In the genomic region with DNA sequence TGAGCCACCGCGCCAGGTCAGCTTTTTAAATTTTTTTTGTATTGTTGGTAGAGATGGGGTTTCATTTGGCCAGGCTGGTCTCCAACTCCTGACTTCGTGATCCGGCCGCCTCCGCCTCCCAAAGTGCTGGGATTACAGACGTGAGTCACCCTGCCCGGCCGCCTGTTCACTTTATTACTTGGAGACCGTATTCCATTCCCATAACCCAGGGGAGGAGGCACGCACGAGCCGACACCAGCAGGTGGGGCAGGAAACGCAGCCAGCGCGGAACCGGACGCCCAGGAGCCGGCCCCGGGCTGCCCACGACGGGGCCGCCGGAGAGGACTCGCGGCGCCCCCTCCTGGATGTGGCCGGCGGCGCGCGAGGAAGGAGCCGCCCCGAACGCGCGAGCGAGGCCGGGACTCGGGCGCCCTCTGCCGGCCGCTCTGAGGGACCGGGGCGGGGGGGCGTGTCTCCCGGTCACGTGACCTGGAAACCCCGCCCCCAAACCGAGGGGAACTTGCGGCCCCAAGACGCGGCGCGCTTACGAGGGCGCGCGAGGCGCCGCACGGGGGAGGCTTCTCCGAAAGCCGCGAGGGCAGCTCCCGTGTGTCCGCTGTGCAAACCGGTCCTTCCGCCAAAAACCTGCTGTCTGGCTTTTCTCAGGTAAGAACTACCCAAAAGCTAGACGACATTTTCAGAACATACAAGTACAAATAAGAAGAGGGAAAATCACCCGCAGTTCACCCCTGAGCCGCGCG, we compare ENCODE assay signal across 8 cellular contexts. TPM values are rescaled to one million over a fixed set of nuclear protein-coding genes. Genes with fewer than 3 reads are reported as not detected.
A peak's percentile ranks its signal among the peaks of the same experiment; 100 is the strongest.
DNase-seq lines count a peak whose midpoint lies in the region; ATAC-seq and TF ChIP-seq lines count a peak whose summit lies in the region.

No MANE protein-coding gene starts in this region.

- TF ChIP-seq POLR2A in GM10847 (IDR thresholded peaks at IDR 0.05; ENCODE audit: extremely low read depth, insufficient read length), result peak; percentile 20
- TF ChIP-seq POLR2A in vagina (IDR thresholded peaks at IDR 0.05), result no peak

- H3K9me3 ChIP-seq in cardiac muscle cell (ENCODE audit: low read depth) (no peaks in the 10 kb centered on the region), vagina (no peaks in the 10 kb centered on the region)

- intact Hi-C loops in vagina (cut with DNase I), result loop anchor here (5.0 kb wide), 1 partner anchor 161 kb away; no protein-coding TSS in a partner anchor

- peak; percentile 79 for DNase-seq in activated naive CD4-positive, alpha-beta T cell treated with anti-CD3 and anti-CD28 coated beads, Interleukin-2, amount 50 U/mL, for 16 hours
- DNase-seq in cardiac muscle cell (ENCODE audit: low read depth in 1 of 2, low spot score in 1 of 2), result peak; percentile 79 to 96
- peak; percentile 78 for DNase-seq in pulmonary artery endothelial cell (ENCODE audit: low read depth, low spot score)
- peak in 1 of 2 donors; percentile 96 for DNase-seq in vagina (ENCODE audit: extremely low spot score in 2 of 2)
- no peak for DNase-seq in NCI-H1105 treated with DMSO at 0.1 percent for 48 hours (lab: John Stamatoyannopoulos, UW)

- peak; percentile 68 for ATAC-seq in HG02623 (IDR thresholded peaks at IDR 0.05; ENCODE audit: unreplicated experiment)

- H3K4me3 ChIP-seq in cardiac muscle cell (no peak overlapping the region), vagina (peak overlapping the region; percentile 24 to 37)

- H3K4me1 ChIP-seq in cardiac muscle cell (ENCODE audit: low read depth) (no peaks in the 10 kb centered on the region), vagina (peaks cover 7% of the 10 kb centered on the region)

- H3K36me3 ChIP-seq in cardiac muscle cell, result no peaks in the 10 kb centered on the region
- no peaks in the 10 kb centered on the region for H3K36me3 ChIP-seq in vagina

- TF ChIP-seq CTCF in cardiac muscle cell (IDR thresholded peaks at IDR 0.05; ENCODE audit: low read depth, low read length), result peak; percentile 88
- TF ChIP-seq CTCF in vagina (IDR thresholded peaks at IDR 0.05), result peak; percentile 98 to 99 (median 99)

- H3K27me3 ChIP-seq in cardiac muscle cell (no peaks in the 10 kb centered on the region), vagina (no peaks in the 10 kb centered on the region)

- H3K27ac ChIP-seq in cardiac muscle cell (no peak overlapping the region), vagina (peak overlapping the region; percentile 89)

TF ChIP-seq in PFSK-1, 5 proteins besides CTCF, POLR2A, EP300 and RAD21:
- TF ChIP-seq FOXP2 (optimal IDR thresholded peaks at IDR 0.05; ENCODE audit: borderline replicate concordance, extremely low read depth, extremely low read length, insufficient read depth) (peak; percentile 89), SIN3A (IDR thresholded peaks at IDR 0.05; ENCODE audit: borderline replicate concordance, insufficient read depth, low read length) (peak; percentile 18; the same call in 1 of the 2 replicates)
- TF ChIP-seq, protein P1, sequence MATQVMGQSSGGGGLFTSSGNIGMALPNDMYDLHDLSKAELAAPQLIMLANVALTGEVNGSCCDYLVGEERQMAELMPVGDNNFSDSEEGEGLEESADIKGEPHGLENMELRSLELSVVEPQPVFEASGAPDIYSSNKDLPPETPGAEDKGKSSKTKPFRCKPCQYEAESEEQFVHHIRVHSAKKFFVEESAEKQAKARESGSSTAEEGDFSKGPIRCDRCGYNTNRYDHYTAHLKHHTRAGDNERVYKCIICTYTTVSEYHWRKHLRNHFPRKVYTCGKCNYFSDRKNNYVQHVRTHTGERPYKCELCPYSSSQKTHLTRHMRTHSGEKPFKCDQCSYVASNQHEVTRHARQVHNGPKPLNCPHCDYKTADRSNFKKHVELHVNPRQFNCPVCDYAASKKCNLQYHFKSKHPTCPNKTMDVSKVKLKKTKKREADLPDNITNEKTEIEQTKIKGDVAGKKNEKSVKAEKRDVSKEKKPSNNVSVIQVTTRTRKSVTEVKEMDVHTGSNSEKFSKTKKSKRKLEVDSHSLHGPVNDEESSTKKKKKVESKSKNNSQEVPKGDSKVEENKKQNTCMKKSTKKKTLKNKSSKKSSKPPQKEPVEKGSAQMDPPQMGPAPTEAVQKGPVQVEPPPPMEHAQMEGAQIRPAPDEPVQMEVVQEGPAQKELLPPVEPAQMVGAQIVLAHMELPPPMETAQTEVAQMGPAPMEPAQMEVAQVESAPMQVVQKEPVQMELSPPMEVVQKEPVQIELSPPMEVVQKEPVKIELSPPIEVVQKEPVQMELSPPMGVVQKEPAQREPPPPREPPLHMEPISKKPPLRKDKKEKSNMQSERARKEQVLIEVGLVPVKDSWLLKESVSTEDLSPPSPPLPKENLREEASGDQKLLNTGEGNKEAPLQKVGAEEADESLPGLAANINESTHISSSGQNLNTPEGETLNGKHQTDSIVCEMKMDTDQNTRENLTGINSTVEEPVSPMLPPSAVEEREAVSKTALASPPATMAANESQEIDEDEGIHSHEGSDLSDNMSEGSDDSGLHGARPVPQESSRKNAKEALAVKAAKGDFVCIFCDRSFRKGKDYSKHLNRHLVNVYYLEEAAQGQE (IDR thresholded peaks at IDR 0.05; ENCODE audit: insufficient read depth in 1 of 2, low read depth in 2 of 2, low read length in 2 of 2), result no peak

RNA-seq across cellular contexts. Expression of gene RNH1, which starts 11.6 kb away (rescaled TPM):
- polyA plus RNA-seq in PFSK-1 (2012; ENCODE audit: insufficient read length, low read depth), result 635 TPM
- total RNA-seq in cardiac muscle cell (149 and 186 TPM in 2 replicates), pulmonary artery endothelial cell (288 and 306 TPM in 2 replicates), vagina (252 TPM)
- polyA plus RNA-seq in cardiac muscle cell, result 157 and 176 TPM in 2 replicates

RNA-seq across cellular contexts. Expression of gene HRAS, which starts 16.7 kb away (rescaled TPM):
- polyA plus RNA-seq in PFSK-1 (2012; ENCODE audit: insufficient read length, low read depth), result 198 TPM
- total RNA-seq in cardiac muscle cell (49.6 and 63.1 TPM in 2 replicates), pulmonary artery endothelial cell (77.7 and 91.6 TPM in 2 replicates), vagina (53.5 TPM)
- polyA plus RNA-seq in cardiac muscle cell, result 60.0 and 97.8 TPM in 2 replicates

RNA-seq across cellular contexts. Expression of gene LRRC56, which starts 18.7 kb away (rescaled TPM):
- polyA plus RNA-seq in PFSK-1 (2012; ENCODE audit: insufficient read length, low read depth), result 2.3 TPM
- total RNA-seq in cardiac muscle cell (2.6 and 4.5 TPM in 2 replicates), pulmonary artery endothelial cell (0.40 and 0.46 TPM in 2 replicates), vagina (0.49 TPM)
- 2.5 and 3.4 TPM in 2 replicates for polyA plus RNA-seq in cardiac muscle cell

RNA-seq across cellular contexts. Expression of gene LMNTD2, which starts 41.9 kb away (rescaled TPM):
- 2.6 TPM for polyA plus RNA-seq in PFSK-1 (2012; ENCODE audit: insufficient read length, low read depth)
- 12.3 and 21.1 TPM in 2 replicates for total RNA-seq in cardiac muscle cell
- 18.4 and 18.8 TPM in 2 replicates for polyA plus RNA-seq in cardiac muscle cell
- total RNA-seq in pulmonary artery endothelial cell, result 0.56 and 0.86 TPM in 2 replicates
- 1.7 TPM for total RNA-seq in vagina

RNA-seq across cellular contexts. Expression of gene RASSF7, which starts 42.1 kb away (rescaled TPM):
- polyA plus RNA-seq in PFSK-1 (2012; ENCODE audit: insufficient read length, low read depth), result 16.9 TPM
- 47.8 and 49.5 TPM in 2 replicates for total RNA-seq in cardiac muscle cell
- polyA plus RNA-seq in cardiac muscle cell, result 49.6 and 66.7 TPM in 2 replicates
- total RNA-seq in pulmonary artery endothelial cell, result 11.5 and 14.4 TPM in 2 replicates
- 14.7 TPM for total RNA-seq in vagina
